Comparison of ENCODE assay signal across 11 cellular contexts in the genomic region with DNA sequence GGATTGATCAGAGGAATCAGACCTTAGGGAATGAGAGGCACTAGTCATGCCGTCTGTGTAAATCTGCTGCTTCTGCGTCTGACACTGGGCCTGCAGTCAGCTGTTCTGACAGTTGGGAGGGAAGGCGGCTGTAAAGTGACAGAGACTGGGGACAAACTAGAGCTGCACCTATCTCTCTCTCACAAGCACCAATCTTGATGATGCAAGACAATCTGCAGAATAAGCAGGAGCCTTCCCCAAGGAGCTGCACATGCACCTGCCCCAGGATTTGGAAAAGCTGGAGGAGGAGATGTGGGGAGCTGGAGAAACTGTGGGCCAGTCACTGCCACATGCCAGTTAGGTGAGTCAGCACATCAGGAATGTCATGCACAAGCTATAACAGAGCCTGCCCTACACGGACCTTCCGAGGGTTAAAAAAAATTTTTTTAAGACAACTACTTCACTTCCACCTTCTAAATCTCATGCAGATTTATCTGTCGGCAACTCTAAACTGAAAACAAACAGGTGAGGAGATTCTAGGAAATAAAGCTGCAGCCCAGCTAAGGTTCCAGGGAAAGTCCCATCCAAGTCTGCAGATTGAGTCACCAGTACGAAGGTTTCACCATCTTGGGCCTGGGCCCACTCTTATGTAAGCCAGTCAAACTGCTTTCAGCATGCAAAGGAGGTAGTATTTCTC. TPM values are rescaled to one million over a fixed set of nuclear protein-coding genes. Genes with fewer than 3 reads are reported as not detected.
DNase-seq lines count a peak whose midpoint lies in the region; ATAC-seq and TF ChIP-seq lines count a peak whose summit lies in the region.
"Had no signal": no experiment of that assay in that cellular context is flagged by ENCODE, and none has a peak within 500 bp of the region (broad histone marks: within the 10 kb centered on the region; RNA-seq: fewer than 3 reads in every experiment).

No MANE protein-coding gene starts in this region.

- H3K9me3 ChIP-seq in left lung, result no peaks in the 10 kb centered on the region
- H3K9me3 ChIP-seq: neutrophil had no signal

- POLR2A ChIA-PET in activated CD4-positive, alpha-beta T cell treated with anti-CD3 and anti-CD28 coated beads for 36 hours (lab: Charles Lee), result no interaction called here

- H3K4me3 Mint-ChIP-seq in activated CD4-positive, alpha-beta T cell treated with anti-CD3 and anti-CD28 coated beads for 36 hours, result no peak overlapping the region
- H3K4me3 Mint-ChIP-seq: activated naive CD4-positive, alpha-beta T cell treated with anti-CD3 and anti-CD28 coated beads for 36 hours; CD14-positive monocyte had no signal

- no peaks in the 10 kb centered on the region for H3K36me3 Mint-ChIP-seq in activated CD4-positive, alpha-beta T cell treated with anti-CD3 and anti-CD28 coated beads for 36 hours (ENCODE audit: low read depth)

- H3K4me3 ChIP-seq in left lung, result no peak overlapping the region

- no peak for ATAC-seq in activated CD4-positive, alpha-beta T cell treated with anti-CD3 and anti-CD28 coated beads for 36 hours
- ATAC-seq in left lung, result peak; percentile 93

- H3K36me3 ChIP-seq in left lung, result no peaks in the 10 kb centered on the region
- H3K36me3 ChIP-seq: neutrophil had no signal

- H3K27ac ChIP-seq in caudate nucleus (ENCODE audit: low read depth, low read length) (peak overlapping the region; percentile 39), left lung (no peak overlapping the region)
- H3K27ac ChIP-seq: neutrophil had no signal

- peaks cover 0 to 16% of the 10 kb centered on the region in 2 donors for H3K4me1 ChIP-seq in left lung

- no peaks in the 10 kb centered on the region for H3K27me3 ChIP-seq in left lung

- peaks cover 21% of the 10 kb centered on the region for H3K27me3 Mint-ChIP-seq in activated CD4-positive, alpha-beta T cell treated with anti-CD3 and anti-CD28 coated beads for 36 hours

- intact Hi-C loops in activated CD4-positive, alpha-beta T cell treated with anti-CD3 and anti-CD28 coated beads for 36 hours (cut with DNase I, micrococcal nuclease), result no loop called here
- intact Hi-C loops in left lung (cut with DNase I), result no loop called here

- no peaks in the 10 kb centered on the region for H3K4me1 Mint-ChIP-seq in activated CD4-positive, alpha-beta T cell treated with anti-CD3 and anti-CD28 coated beads for 36 hours

- H3K9me3 Mint-ChIP-seq in activated CD4-positive, alpha-beta T cell treated with anti-CD3 and anti-CD28 coated beads for 36 hours (ENCODE audit: low read depth), result no peaks in the 10 kb centered on the region
- H3K9me3 Mint-ChIP-seq: activated naive CD4-positive, alpha-beta T cell treated with anti-CD3 and anti-CD28 coated beads for 36 hours had no signal

- no peak for TF ChIP-seq CTCF in left lung (IDR thresholded peaks at IDR 0.05)

- peak; percentile 9 for DNase-seq in activated CD4-positive, alpha-beta T cell treated with anti-CD3 and anti-CD28 coated beads for 36 hours
- no peak for DNase-seq in activated CD4-positive, alpha-beta T cell treated with anti-CD3 and anti-CD28 coated beads, Interleukin-2, amount 50 U/mL, for 1 hour
- DNase-seq in caudate nucleus (lab: John Stamatoyannopoulos, UW) (peak in 32 of 61 donors; percentile 6 to 81 (median 32)), left lung (peak in 1 of 2 donors; percentile 45), DMS114 treated with DMSO at 0.1 percent for 48 hours (lab: John Stamatoyannopoulos, UW; ENCODE audit: unreplicated experiment) (no peak), hippocampal formation (lab: John Stamatoyannopoulos, UW) (no peak), NK-92 (lab: John Stamatoyannopoulos, UW; ENCODE audit: unreplicated experiment) (no peak)
- no peak for DNase-seq in activated CD4-positive, alpha-beta T cell treated with anti-CD3 and anti-CD28 coated beads, Interleukin-2, amount 50 U/mL, for 4 hours
- DNase-seq: activated naive CD4-positive, alpha-beta T cell treated with anti-CD3 and anti-CD28 coated beads for 36 hours had no signal

- CTCF ChIA-PET in activated CD4-positive, alpha-beta T cell treated with anti-CD3 and anti-CD28 coated beads for 36 hours (lab: Charles Lee), result interaction anchor here (0.6 kb wide), 1 partner anchor 31 kb away, joined by 3 read pairs; no protein-coding TSS in a partner anchor

- no peak overlapping the region for H3K27ac Mint-ChIP-seq in activated CD4-positive, alpha-beta T cell treated with anti-CD3 and anti-CD28 coated beads for 36 hours
- H3K27ac Mint-ChIP-seq: activated naive CD4-positive, alpha-beta T cell treated with anti-CD3 and anti-CD28 coated beads for 36 hours had no signal

RNA-seq across cellular contexts. Expression of a gene that starts 39.2 kb away (rescaled TPM):
- total RNA-seq in activated CD4-positive, alpha-beta T cell treated with anti-CD3 and anti-CD28 coated beads for 36 hours, result not detected
- 1 to 10 TPM in 1 of 2 donors, under 1 TPM in 1; 0.50 to 1.0 TPM for total RNA-seq in left lung
- total RNA-seq: activated naive CD4-positive, alpha-beta T cell treated with anti-CD3 and anti-CD28 coated beads for 36 hours had no signal

Comparison
In these comparisons a context has a peak if more than half of its experiments do, and no peak if none do; other contexts are left out.
1. DNase-seq: peak in activated CD4-positive, alpha-beta T cell treated with anti-CD3 and anti-CD28 coated beads for 36 hours (single experiment) and caudate nucleus (32 of 61); none in activated CD4-positive, alpha-beta T cell treated with anti-CD3 and anti-CD28 coated beads, Interleukin-2, amount 50 U/mL, for 1 hour (single experiment), DMS114 treated with DMSO at 0.1 percent for 48 hours (single experiment), hippocampal formation (0 of 2), activated CD4-positive, alpha-beta T cell treated with anti-CD3 and anti-CD28 coated beads, Interleukin-2, amount 50 U/mL, for 4 hours (0 of 2) and NK-92 (single experiment).